ENCODE assay signal across 8 cellular contexts in genomic region chr1:145760395-145760949, GRCh38. TPM values are rescaled to one million over a fixed set of nuclear protein-coding genes. Genes with fewer than 3 reads are reported as not detected.
"Had no signal": no experiment of that assay in that cellular context is flagged by ENCODE, and none has a peak within 500 bp of the region (broad histone marks: within the 10 kb centered on the region; RNA-seq: fewer than 3 reads in every experiment).

No MANE protein-coding gene starts in this region.

RNA-seq across cellular contexts. Expression of gene CD160, which starts 41.2 kb away (rescaled TPM):
- total RNA-seq: activated CD4-positive, alpha-beta memory T cell treated with anti-CD3 and anti-CD28 coated beads, Interleukin-2, amount 10 ng/mL, durations not matched to agents 7 days and 5 days; activated CD4-positive, alpha-beta T cell treated with anti-CD3 and anti-CD28 coated beads, Interleukin-2, amount 10 ng/mL, durations not matched to agents 7 days and 5 days; activated T-helper 2 cell treated with anti-CD3 and anti-CD28 coated beads, Interferon-gamma antibody, Interleukin-2, Interleukin-4, amounts not matched to agents 10 μg/mL and 5 μg/mL and 100 μg/mL, durations not matched to agents 14 hours and 24 hours and 36 hours; ascending aorta; body of pancreas; T-helper 2 cell treated with Interferon-gamma antibody and Interleukin-4, amounts not matched to agents 100 ng/mL and 5 ng/mL, for 36 hours; WTC11 had no signal

RNA-seq across cellular contexts. Expression of gene PDZK1, which starts 53.3 kb away (rescaled TPM):
- total RNA-seq: activated CD4-positive, alpha-beta T cell treated with anti-CD3 and anti-CD28 coated beads for 36 hours; activated T-helper 2 cell treated with anti-CD3 and anti-CD28 coated beads, Interferon-gamma antibody, Interleukin-2, Interleukin-4, amounts not matched to agents 10 μg/mL and 5 μg/mL and 100 μg/mL, durations not matched to agents 14 hours and 24 hours and 36 hours; ascending aorta had no signal
